20 cellular contexts compared by ENCODE assay signal in genomic region chr17:8020776-8021564, GRCh38. TPM values are rescaled to one million over a fixed set of nuclear protein-coding genes. Genes with fewer than 3 reads are reported as not detected.
A peak's percentile ranks its signal among the peaks of the same experiment; 100 is the strongest.
DNase-seq lines count a peak whose midpoint lies in the region; ATAC-seq, FAIRE-seq and TF ChIP-seq lines count a peak whose summit lies in the region.
"Had no signal": no experiment of that assay in that cellular context is flagged by ENCODE, and none has a peak within 500 bp of the region (broad histone marks: within the 10 kb centered on the region; RNA-seq: fewer than 3 reads in every experiment).

No MANE protein-coding gene starts in this region.

- H3K27ac ChIP-seq in RWPE2 (ENCODE audit: poor library complexity, severe bottlenecking) = peak overlapping the region; percentile 87
- peak overlapping the region; percentile 7 for H3K27ac ChIP-seq in keratinocyte (ENCODE audit: control insufficient read depth, insufficient read depth, low read length)
- no peak overlapping the region for H3K27ac ChIP-seq in sigmoid colon
- H3K27ac ChIP-seq in stomach = no peak overlapping the region
- H3K27ac ChIP-seq: BLaER1, HL-60 had no signal

- ATAC-seq in activated T-cell treated with anti-CD3 and anti-CD28 coated beads, Interleukin-2, amount 50 U/mL, for 72 hours (replicated peaks in 1 of 2) = no peak
- no peak for ATAC-seq in activated T-cell treated with anti-CD3 and anti-CD28 coated beads, Interleukin-2, amount 50 U/mL, for 4 hours
- ATAC-seq in RWPE2 (ENCODE audit: low read depth) (no peak), GM19397 (IDR thresholded peaks at IDR 0.05; ENCODE audit: unreplicated experiment) (no peak)
- ATAC-seq: PC-3, Right ventricle myocardium inferior had no signal

- no peaks in the 10 kb centered on the region for H3K36me3 ChIP-seq in RWPE2 (ENCODE audit: low read depth)
- H3K36me3 ChIP-seq in keratinocyte (ENCODE audit: control insufficient read depth in 2 of 2, extremely low read depth in 1 of 2, insufficient read depth in 2 of 2, low read length in 2 of 2) = no peaks in the 10 kb centered on the region
- H3K36me3 ChIP-seq in sigmoid colon = no peaks in the 10 kb centered on the region
- no peaks in the 10 kb centered on the region for H3K36me3 ChIP-seq in stomach
- H3K36me3 ChIP-seq: BLaER1, HAP-1 had no signal

- no peaks in the 10 kb centered on the region for H3K36me3 Mint-ChIP-seq in activated T-cell treated with anti-CD3 and anti-CD28 coated beads, Interleukin-2, amount 50 U/mL, for 72 hours (ENCODE audit: insufficient read depth in 2 of 2)
- no peaks in the 10 kb centered on the region for H3K36me3 Mint-ChIP-seq in activated T-cell treated with anti-CD3 and anti-CD28 coated beads, Interleukin-2, amount 50 U/mL, for 4 hours (ENCODE audit: insufficient read depth)

- dilution Hi-C loops in keratinocyte (cut with MboI; ENCODE audit: extremely low pct_ligation_motif_present, low sequenced_read_pairs) = no loop called here

- no peaks in the 10 kb centered on the region for H3K9me3 Mint-ChIP-seq in activated T-cell treated with anti-CD3 and anti-CD28 coated beads, Interleukin-2, amount 50 U/mL, for 72 hours
- no peaks in the 10 kb centered on the region for H3K9me3 Mint-ChIP-seq in activated T-cell treated with anti-CD3 and anti-CD28 coated beads, Interleukin-2, amount 50 U/mL, for 4 hours

- H3K4me3 Mint-ChIP-seq in activated T-cell treated with anti-CD3 and anti-CD28 coated beads, Interleukin-2, amount 50 U/mL, for 72 hours = no peak overlapping the region
- no peak overlapping the region for H3K4me3 Mint-ChIP-seq in activated T-cell treated with anti-CD3 and anti-CD28 coated beads, Interleukin-2, amount 50 U/mL, for 4 hours

- H3K9me3 ChIP-seq in RWPE2 (ENCODE audit: severe bottlenecking) (no peaks in the 10 kb centered on the region), keratinocyte (ENCODE audit: control insufficient read depth, low read depth, low read length) (no peaks in the 10 kb centered on the region), sigmoid colon (no peaks in the 10 kb centered on the region), stomach (no peaks in the 10 kb centered on the region)
- H3K9me3 ChIP-seq: BLaER1, HAP-1 had no signal

- intact Hi-C loops in sigmoid colon (cut with DNase I) (no loop called here), stomach (cut with DNase I; ENCODE audit: low total_unique reads) (no loop called here)

- no peak for DNase-seq in activated T-cell treated with anti-CD3 and anti-CD28 coated beads, Interleukin-2, amount 50 U/mL, for 72 hours
- no peak for DNase-seq in activated T-cell treated with anti-CD3 and anti-CD28 coated beads, Interleukin-2, amount 50 U/mL, for 4 hours
- DNase-seq in RWPE2 (ENCODE audit: low spot score) (no peak), keratinocyte (ENCODE audit: low read depth, low spot score) (no peak), sigmoid colon (peak; percentile 46), NCI-H748 treated with DMSO at 0.1 percent for 48 hours (lab: John Stamatoyannopoulos, UW) (no peak), stomach (no peak)
- DNase-seq: DMS153, EL, NCI-H1417 treated with DMSO at 0.1 percent for 48 hours, NCI-H1930, NCI-H446, NCI-H774, PC-3 had no signal

- H3K27me3 ChIP-seq in RWPE2 (ENCODE audit: insufficient read depth, poor library complexity, severe bottlenecking) (no peaks in the 10 kb centered on the region), keratinocyte (ENCODE audit: control insufficient read depth, extremely low read depth, insufficient read depth, low read length) (no peaks in the 10 kb centered on the region), sigmoid colon (peaks cover 0 to 19% (median 5%) of the 10 kb centered on the region in 3 donors), stomach (peaks cover 0 to 24% (median 4%) of the 10 kb centered on the region in 3 donors)

- H3K4me3 ChIP-seq in RWPE2 (ENCODE audit: severe bottlenecking) = no peak overlapping the region
- H3K4me3 ChIP-seq in keratinocyte (ENCODE audit: control insufficient read depth in 2 of 3, extremely low read depth in 1 of 3, insufficient read depth in 2 of 3, low read depth in 1 of 3, low read length in 3 of 3) = no peak overlapping the region
- H3K4me3 ChIP-seq in sigmoid colon = no peak overlapping the region
- no peak overlapping the region for H3K4me3 ChIP-seq in stomach
- H3K4me3 ChIP-seq: BLaER1, HAP-1 had no signal

- peaks cover 28% of the 10 kb centered on the region for H3K4me1 Mint-ChIP-seq in activated T-cell treated with anti-CD3 and anti-CD28 coated beads, Interleukin-2, amount 50 U/mL, for 72 hours (ENCODE audit: low read depth)
- H3K4me1 Mint-ChIP-seq in activated T-cell treated with anti-CD3 and anti-CD28 coated beads, Interleukin-2, amount 50 U/mL, for 4 hours (ENCODE audit: low read depth) = peaks cover 3% of the 10 kb centered on the region

- H2AFZ ChIP-seq in keratinocyte (ENCODE audit: control insufficient read depth, low read length) = no peak overlapping the region

- no peaks in the 10 kb centered on the region for H3K79me2 ChIP-seq in keratinocyte (ENCODE audit: control insufficient read depth, insufficient read depth, low read length)

- WGBS in sigmoid colon, 2 donors = 91% methylated on average over 9 of the region's 9 CpGs
- 88 to 94% (median 89%) methylated on average over 9 of the region's 9 CpGs for WGBS in stomach, 5 donors

- TF ChIP-seq CTCF in RWPE2 (IDR thresholded peaks at IDR 0.05; ENCODE audit: poor library complexity, severe bottlenecking) (no peak), keratinocyte (optimal IDR thresholded peaks at IDR 0.05 in 1 of 3, IDR thresholded peaks at IDR 0.05 in 1 of 3, conservative IDR thresholded peaks at IDR 0.05 in 1 of 3; ENCODE audit: extremely low read depth in 1 of 3, insufficient read depth in 2 of 3, low read length in 3 of 3) (no peak), sigmoid colon (IDR thresholded peaks at IDR 0.05) (no peak), stomach (IDR thresholded peaks at IDR 0.05) (no peak)

- TF ChIP-seq EP300 in sigmoid colon (IDR thresholded peaks at IDR 0.05) (no peak), stomach (IDR thresholded peaks at IDR 0.05) (no peak)

- H3K4me1 ChIP-seq in RWPE2 (ENCODE audit: insufficient read depth, poor library complexity, severe bottlenecking) = peaks cover 35% of the 10 kb centered on the region
- H3K4me1 ChIP-seq in keratinocyte (ENCODE audit: control insufficient read depth, extremely low read depth, insufficient read depth, low read length) = peaks cover 47% of the 10 kb centered on the region
- peaks cover 0 to 16% (median 10%) of the 10 kb centered on the region in 4 donors for H3K4me1 ChIP-seq in sigmoid colon
- H3K4me1 ChIP-seq in stomach = peaks cover 18 to 30% (median 26%) of the 10 kb centered on the region in 4 donors

- no peak for TF ChIP-seq POLR2A in sigmoid colon (IDR thresholded peaks at IDR 0.05)
- TF ChIP-seq POLR2A in stomach (IDR thresholded peaks at IDR 0.05) = no peak

- H3K4me2 ChIP-seq in keratinocyte (ENCODE audit: control insufficient read depth, extremely low read depth, insufficient read depth, low read depth, low read length) = no peak overlapping the region
- H3K4me2 ChIP-seq: BLaER1 had no signal

- no peaks in the 10 kb centered on the region for H4K20me1 ChIP-seq in keratinocyte (ENCODE audit: control insufficient read depth, extremely low read depth, insufficient read depth, low read length)
- H4K20me1 ChIP-seq: BLaER1 had no signal

- no peaks in the 10 kb centered on the region for H3K9me1 ChIP-seq in keratinocyte (ENCODE audit: control insufficient read depth, extremely low read depth, insufficient read depth, low read length)

- FAIRE-seq in keratinocyte (lab: Jason Lieb, UNC) = no peak

- H3K9ac ChIP-seq in keratinocyte (ENCODE audit: control insufficient read depth, extremely low read depth, insufficient read depth, low read length) = no peak overlapping the region
- H3K9ac ChIP-seq: BLaER1 had no signal

- peak overlapping the region; percentile 29 for H3K27ac Mint-ChIP-seq in activated T-cell treated with anti-CD3 and anti-CD28 coated beads, Interleukin-2, amount 50 U/mL, for 72 hours

- H3K27me3 Mint-ChIP-seq in activated T-cell treated with anti-CD3 and anti-CD28 coated beads, Interleukin-2, amount 50 U/mL, for 72 hours (ENCODE audit: low read depth) = peaks cover 8% of the 10 kb centered on the region
- H3K27me3 Mint-ChIP-seq in activated T-cell treated with anti-CD3 and anti-CD28 coated beads, Interleukin-2, amount 50 U/mL, for 4 hours (ENCODE audit: low read depth) = peaks cover 18% of the 10 kb centered on the region

RNA-seq across cellular contexts. Expression of gene ALOX15B, which starts 17.9 kb away (rescaled TPM):
- total RNA-seq in activated T-cell treated with anti-CD3 and anti-CD28 coated beads, Interleukin-2, amount 50 U/mL, for 72 hours = under 1 TPM; 0.14 TPM
- under 1 TPM in 1 of 3 donors, not detected in 2; 0.14 TPM for total RNA-seq in activated T-cell treated with anti-CD3 and anti-CD28 coated beads, Interleukin-2, amount 50 U/mL, for 4 hours
- polyA plus RNA-seq in keratinocyte (29.7 to 56.5 TPM (median 31.9 TPM) in 3 replicates), sigmoid colon (1 to 10 TPM; 1.2 to 3.2 (median 1.8) TPM), stomach (10 to 100 TPM in 1 of 3 donors, 1 to 10 TPM in 2; 2.4 to 10.5 (median 3.1) TPM)
- polyA plus RNA-seq in keratinocyte (2011; ENCODE audit: low read depth) = 33.1 TPM
- 33.5 and 59.6 TPM in 2 replicates for polyA plus RNA-seq in keratinocyte (2011; cell fraction: cytosol; rRNA removed)
- polyA plus RNA-seq in keratinocyte (2011; cell fraction: nucleus; rRNA removed) = 58.5 and 90.2 TPM in 2 replicates
- polyA plus RNA-seq in keratinocyte (2012; ENCODE audit: low replicate concordance) = 36.8 and 91.2 TPM in 2 replicates
- polyA minus RNA-seq in keratinocyte = 29.3 to 58.7 TPM (median 57.8 TPM) in 3 replicates
- polyA minus RNA-seq in keratinocyte (2011; cell fraction: cytosol; rRNA and poly(A)+ RNA removed) = 41.8 TPM
- 34.5 and 48.1 TPM in 2 replicates for polyA minus RNA-seq in keratinocyte (2011; cell fraction: nucleus; rRNA and poly(A)+ RNA removed)
- total RNA-seq in sigmoid colon (1 to 10 TPM; 2.8 to 5.3 (median 4.3) TPM), stomach (1 to 10 TPM in 4 of 5 donors, not detected in 1; 1.5 to 7.0 (median 2.6) TPM)
- total RNA-seq: A172, PC-3 had no signal

RNA-seq across cellular contexts. Expression of gene GUCY2D, which starts 18.6 kb away (rescaled TPM):
- under 1 TPM in 1 of 2 donors, not detected in 1; 0.34 TPM for total RNA-seq in activated T-cell treated with anti-CD3 and anti-CD28 coated beads, Interleukin-2, amount 50 U/mL, for 72 hours
- under 1 TPM in 1 of 3 donors, not detected in 2; 0.46 TPM for total RNA-seq in activated T-cell treated with anti-CD3 and anti-CD28 coated beads, Interleukin-2, amount 50 U/mL, for 4 hours
- 0.25 to 0.42 TPM in 2 of 3 replicates, not detected in the other for polyA plus RNA-seq in keratinocyte
- not detected for polyA plus RNA-seq in keratinocyte (2011; ENCODE audit: low read depth)
- 0.01 TPM in 1 of 2 replicates, not detected in the other for polyA plus RNA-seq in keratinocyte (2011; cell fraction: cytosol; rRNA removed)
- not detected in 2 replicates for polyA plus RNA-seq in keratinocyte (2011; cell fraction: nucleus; rRNA removed)
- 0.13 and 0.59 TPM in 2 replicates for polyA plus RNA-seq in keratinocyte (2012; ENCODE audit: low replicate concordance)
- not detected in 3 replicates for polyA minus RNA-seq in keratinocyte
- polyA minus RNA-seq in keratinocyte (2011; cell fraction: cytosol; rRNA and poly(A)+ RNA removed) = not detected
- not detected in 2 replicates for polyA minus RNA-seq in keratinocyte (2011; cell fraction: nucleus; rRNA and poly(A)+ RNA removed)
- total RNA-seq in sigmoid colon = not detected
- under 1 TPM in 1 of 3 donors, not detected in 2; 0.04 TPM for polyA plus RNA-seq in sigmoid colon
- not detected for total RNA-seq in stomach
- under 1 TPM in 1 of 3 donors, not detected in 2; 0.25 TPM for polyA plus RNA-seq in stomach
- total RNA-seq: A172, PC-3 had no signal

Comparison
In these comparisons a context has a peak if more than half of its experiments do, and no peak if none do; other contexts are left out.
1. H3K27ac ChIP-seq: peak in RWPE2 (single experiment) and keratinocyte (single experiment); none in sigmoid colon (0 of 4) and stomach (0 of 5).